Comparison of ENCODE assay signal across 9 cellular contexts in genomic region chr16:25872369-25873070, GRCh38.
"Had no signal": no experiment of that assay in that cellular context is flagged by ENCODE, and none has a peak within 500 bp of the region (broad histone marks: within the 10 kb centered on the region; RNA-seq: fewer than 3 reads in every experiment).

No MANE protein-coding gene starts in this region.

- H3K27me3 Mint-ChIP-seq: IgD-negative memory B cell had no signal

- H3K4me3 Mint-ChIP-seq: HFFc6, IgD-negative memory B cell had no signal

- H3K4me1 ChIP-seq: HAP-1 had no signal

- H3K27ac ChIP-seq: GM23248, HL-60 had no signal

- H3K4me1 Mint-ChIP-seq: IgD-negative memory B cell had no signal

- H3K4me3 ChIP-seq: GM23248, HAP-1 had no signal

- FAIRE-seq: H54, HepG2 had no signal

- DNase-seq: GM23248, GOT3, HFFc6, KBM-7 had no signal

- H3K9ac ChIP-seq: GM23248 had no signal

- H3K27ac Mint-ChIP-seq: HFFc6, IgD-negative memory B cell had no signal

- H3K36me3 ChIP-seq: HAP-1 had no signal

- H2AFZ ChIP-seq: GM23248 had no signal

- H3K36me3 Mint-ChIP-seq: IgD-negative memory B cell had no signal

- H3K9me3 ChIP-seq: HAP-1 had no signal
